In genomic region chr11:79045811-79046304, GRCh38 we compare ENCODE assay signal across 15 cellular contexts.
A peak's percentile ranks its signal among the peaks of the same experiment; 100 is the strongest.
DNase-seq lines count a peak whose midpoint lies in the region; ATAC-seq and TF ChIP-seq lines count a peak whose summit lies in the region.
"Had no signal": no experiment of that assay in that cellular context is flagged by ENCODE, and none has a peak within 500 bp of the region (broad histone marks: within the 10 kb centered on the region; RNA-seq: fewer than 3 reads in every experiment).

No MANE protein-coding gene starts in this region.

- no peak overlapping the region for H3K4me2 ChIP-seq in GM23338

- H3K27me3 ChIP-seq in GM23338 (ENCODE audit: insufficient read depth) (no peaks in the 10 kb centered on the region), ascending aorta (no peaks in the 10 kb centered on the region)

- ATAC-seq in GM23338 (peak; percentile 27; the same call in 2 of the 3 replicates), HG02840 (IDR thresholded peaks at IDR 0.05; ENCODE audit: low FRiP score, unreplicated experiment) (no peak), GM21447 (IDR thresholded peaks at IDR 0.05; ENCODE audit: unreplicated experiment) (no peak)
- ATAC-seq: activated CD8-positive, alpha-beta T cell treated with anti-CD3 and anti-CD28 coated beads, Interleukin-2, amount 10 ng/mL, durations not matched to agents 7 days and 5 days; right cardiac atrium had no signal

- H3K79me2 ChIP-seq in GM23338 (replicated peaks; ENCODE audit: insufficient read depth) = no peaks in the 10 kb centered on the region

- intact Hi-C loops in CD14-positive monocyte (cut with micrococcal nuclease) = no loop called here
- intact Hi-C loops in ascending aorta (cut with DNase I) = no loop called here

- H3K9me3 Mint-ChIP-seq in GM23338 = no peaks in the 10 kb centered on the region
- peaks cover 12% of the 10 kb centered on the region for H3K9me3 Mint-ChIP-seq in glutamatergic neuron (ENCODE audit: unreplicated experiment)
- H3K9me3 Mint-ChIP-seq in CD14-positive monocyte = peaks cover 0 to 7% (median 0%) of the 10 kb centered on the region in 7 donors
- H3K9me3 Mint-ChIP-seq: activated naive CD4-positive, alpha-beta T cell treated with anti-CD3 and anti-CD28 coated beads for 36 hours; stimulated activated naive CD8-positive, alpha-beta T cell treated with anti-CD3 and anti-CD28 coated beads, Interleukin-15, Interleukin-2, amounts not matched to agents 100 ng/mL and 50 ng/mL, for 24 hours had no signal

- no peaks in the 10 kb centered on the region for H4K20me1 ChIP-seq in GM23338 (replicated peaks; ENCODE audit: insufficient read depth)

- no peaks in the 10 kb centered on the region for H3K9me3 ChIP-seq in ascending aorta

- H3K4me3 ChIP-seq in GM23338 (no peak overlapping the region), ascending aorta (no peak overlapping the region)

- H3K36me3 Mint-ChIP-seq in GM23338 (ENCODE audit: low read depth) = no peaks in the 10 kb centered on the region
- H3K36me3 Mint-ChIP-seq in glutamatergic neuron (ENCODE audit: unreplicated experiment) = peaks cover 4% of the 10 kb centered on the region
- H3K36me3 Mint-ChIP-seq in CD14-positive monocyte = no peaks in the 10 kb centered on the region

- no peak overlapping the region for H2AFZ ChIP-seq in GM23338

- H3K4me1 Mint-ChIP-seq in GM23338 (peaks cover 13% of the 10 kb centered on the region), glutamatergic neuron (ENCODE audit: low read depth, unreplicated experiment) (peaks cover 38% of the 10 kb centered on the region), CD14-positive monocyte (no peaks in the 10 kb centered on the region)

- H3K36me3 ChIP-seq in GM23338 (ENCODE audit: insufficient read depth) (no peaks in the 10 kb centered on the region), ascending aorta (no peaks in the 10 kb centered on the region)

- H3K4me1 ChIP-seq in GM23338 (ENCODE audit: insufficient read depth) (peaks cover 4% of the 10 kb centered on the region; the same call in 1 of the 2 replicates), ascending aorta (no peaks in the 10 kb centered on the region)

- no peaks in the 10 kb centered on the region for H3K27me3 Mint-ChIP-seq in GM23338 (ENCODE audit: insufficient read depth, low read depth, poor library complexity)
- H3K27me3 Mint-ChIP-seq in glutamatergic neuron (ENCODE audit: unreplicated experiment) = peaks cover 11% of the 10 kb centered on the region
- peaks cover 32 to 55% (median 34%) of the 10 kb centered on the region in 3 donors for H3K27me3 Mint-ChIP-seq in CD14-positive monocyte (ENCODE audit: low read depth in 3 of 3)
- H3K27me3 Mint-ChIP-seq: stimulated activated naive CD8-positive, alpha-beta T cell treated with anti-CD3 and anti-CD28 coated beads, Interleukin-15, Interleukin-2, amounts not matched to agents 100 ng/mL and 50 ng/mL, for 24 hours had no signal

- H3F3A ChIP-seq in GM23338 (replicated peaks; ENCODE audit: low read depth) = no peaks in the 10 kb centered on the region

- DNase-seq in GM23338 (ENCODE audit: low spot score) (no peak), SK-N-DZ (ENCODE audit: low spot score) (peak; percentile 77), glutamatergic neuron (no peak), renal cortical epithelial cell (ENCODE audit: low read depth) (peak; percentile 50), CD14-positive monocyte (ENCODE audit: low spot score) (no peak), ascending aorta (ENCODE audit: low spot score in 2 of 2) (no peak)
- DNase-seq: activated CD8-positive, alpha-beta T cell treated with anti-CD3 and anti-CD28 coated beads, Interleukin-2, amount 10 ng/mL, durations not matched to agents 7 days and 5 days; activated naive CD4-positive, alpha-beta T cell treated with anti-CD3 and anti-CD28 coated beads for 36 hours; central memory CD4-positive, alpha-beta T cell; NCI-H345; right cardiac atrium had no signal

- TF ChIP-seq CTCF in GM23338 (conservative IDR thresholded peaks at IDR 0.05; ENCODE audit: low read depth in 2 of 2) (no peak), glutamatergic neuron (IDR thresholded peaks at IDR 0.05; ENCODE audit: partially characterized antibody, unreplicated experiment) (no peak), CD14-positive monocyte (IDR thresholded peaks at IDR 0.05) (no peak), ascending aorta (IDR thresholded peaks at IDR 0.05) (no peak)

- H3K4me3 Mint-ChIP-seq in GM23338 (no peak overlapping the region), glutamatergic neuron (ENCODE audit: unreplicated experiment) (no peak overlapping the region), CD14-positive monocyte (no peak overlapping the region)
- H3K4me3 Mint-ChIP-seq: activated CD8-positive, alpha-beta T cell treated with anti-CD3 and anti-CD28 coated beads, Interleukin-2, amount 10 ng/mL, durations not matched to agents 7 days and 5 days; activated naive CD4-positive, alpha-beta T cell treated with anti-CD3 and anti-CD28 coated beads for 36 hours; stimulated activated naive CD8-positive, alpha-beta T cell treated with anti-CD3 and anti-CD28 coated beads, Interleukin-15, Interleukin-2, amounts not matched to agents 100 ng/mL and 50 ng/mL, for 24 hours had no signal

- H3K27ac Mint-ChIP-seq in GM23338 = no peak overlapping the region; the same call in 1 of the 2 replicates
- peak overlapping the region; percentile 72 for H3K27ac Mint-ChIP-seq in glutamatergic neuron (ENCODE audit: unreplicated experiment)
- H3K27ac Mint-ChIP-seq in CD14-positive monocyte = no peak overlapping the region
- H3K27ac Mint-ChIP-seq: activated CD8-positive, alpha-beta T cell treated with anti-CD3 and anti-CD28 coated beads, Interleukin-2, amount 10 ng/mL, durations not matched to agents 7 days and 5 days; activated naive CD4-positive, alpha-beta T cell treated with anti-CD3 and anti-CD28 coated beads for 36 hours; stimulated activated naive CD8-positive, alpha-beta T cell treated with anti-CD3 and anti-CD28 coated beads, Interleukin-15, Interleukin-2, amounts not matched to agents 100 ng/mL and 50 ng/mL, for 24 hours had no signal

- H3K27ac ChIP-seq in GM23338 (ENCODE audit: low read depth) (no peak overlapping the region), ascending aorta (no peak overlapping the region)
- H3K27ac ChIP-seq: C4-2B had no signal

- 0 out of 2 replicates have a peak, but pooled peaks cover 3% of the 10 kb centered on the region for H3K9me2 ChIP-seq in GM23338 (ENCODE audit: insufficient read depth)

TF ChIP-seq in GM23338, 12 proteins besides CTCF, POLR2A, EP300 and RAD21 (continues in another document):
- TF ChIP-seq EZH2phosphoT487 (IDR thresholded peaks at IDR 0.05; ENCODE audit: unreplicated experiment) (no peak), CREB1 (CRISPR knock-in tag; IDR thresholded peaks at IDR 0.05; ENCODE audit: low read depth) (no peak), EZH2 (IDR thresholded peaks at IDR 0.05; ENCODE audit: low read depth, unreplicated experiment) (no peak), STAT1 (IDR thresholded peaks at IDR 0.05; ENCODE audit: unreplicated experiment) (no peak), ZNF331 (CRISPR knock-in tag; IDR thresholded peaks at IDR 0.05; ENCODE audit: low read depth) (no peak)

Comparison
In these comparisons a context has a peak if more than half of its experiments do, and no peak if none do; other contexts are left out.
1. DNase-seq: peak in SK-N-DZ (single experiment) and renal cortical epithelial cell (single experiment); none in GM23338 (single experiment), glutamatergic neuron (single experiment), CD14-positive monocyte (single experiment) and ascending aorta (0 of 2).